9 cellular contexts compared by ENCODE assay signal in the genomic region with DNA sequence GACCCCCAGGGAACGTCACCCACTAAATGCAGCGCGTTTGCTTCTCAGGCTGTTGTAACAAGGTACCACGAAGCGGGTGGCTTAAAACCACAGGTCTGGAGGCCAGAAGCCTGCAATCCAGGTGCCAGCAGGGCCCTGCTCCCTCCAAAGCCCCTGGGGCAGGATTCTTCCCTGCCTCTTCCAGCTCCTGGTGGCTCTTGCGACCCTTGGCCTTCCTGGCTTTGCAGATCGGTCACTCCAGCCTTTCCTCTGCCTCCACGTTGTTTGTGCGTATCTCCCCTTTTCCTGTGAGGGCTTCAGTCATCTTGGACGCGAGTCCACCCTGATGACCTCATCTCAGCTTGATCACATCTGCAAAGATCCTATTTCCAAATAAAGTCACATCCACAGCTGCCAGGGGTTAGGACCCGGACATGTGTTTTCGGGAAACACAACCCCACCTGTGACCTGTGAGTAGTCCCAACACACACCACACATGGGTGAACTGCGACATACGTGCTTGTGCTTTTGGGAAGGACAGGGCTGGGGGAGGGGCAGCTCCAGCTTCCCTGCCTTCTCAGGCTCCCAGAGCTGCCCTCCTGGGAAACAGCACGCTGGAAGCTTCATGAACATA.
DNase-seq lines count a peak whose midpoint lies in the region; ATAC-seq, FAIRE-seq and TF ChIP-seq lines count a peak whose summit lies in the region.
"Had no signal": no experiment of that assay in that cellular context is flagged by ENCODE, and none has a peak within 500 bp of the region (broad histone marks: within the 10 kb centered on the region; RNA-seq: fewer than 3 reads in every experiment).

No MANE protein-coding gene starts in this region.

- peak overlapping the region; percentile 80 for H3K9ac ChIP-seq in endothelial cell of umbilical vein (replicated peaks; ENCODE audit: extremely low read depth, insufficient read depth, low read length)

- DNase-seq in A172 (ENCODE audit: low spot score) (peak; percentile 70), MV-4-11 (lab: John Stamatoyannopoulos, UW) (peak; percentile 17), endothelial cell of umbilical vein (ENCODE audit: low read depth, low spot score) (peak; percentile 79)
- no peak for DNase-seq in NK-92 treated with Interleukin-12 subunit alpha and Interleukin-12 subunit beta, amount 100 ng/mL, for 24 hours (lab: John Stamatoyannopoulos, UW)
- DNase-seq in activated CD4-positive, alpha-beta T cell treated with anti-CD3 and anti-CD28 coated beads, Interleukin-2, amount 50 U/mL, for 4 hours: no peak
- DNase-seq in activated T-helper 2 cell treated with anti-CD3 and anti-CD28 coated beads, Interferon-gamma antibody, Interleukin-2, Interleukin-4, amounts not matched to agents 10 μg/mL and 5 μg/mL and 100 μg/mL, durations not matched to agents 14 hours and 24 hours and 36 hours (ENCODE audit: low spot score): no peak

- dilution Hi-C loops in endothelial cell of umbilical vein (cut with MboI; ENCODE audit: extremely low pct_ligation_motif_present, low sequenced_read_pairs): loop anchor here (10.0 to 25.0 kb wide), 2 partner anchors 53 to 120 kb away; partner anchors contain the start of gene NCOR2

- TSS peak; percentile 80 for BruUV-seq in endothelial cell of umbilical vein (replicated peaks; lab: Mats Ljungman, UMichigan)

- H3K36me3 ChIP-seq in endothelial cell of umbilical vein (ENCODE audit: control insufficient read depth in 2 of 2, extremely low read depth in 1 of 2, insufficient read depth in 2 of 2, low read length in 2 of 2): no peaks in the 10 kb centered on the region
- H3K36me3 ChIP-seq in muscle layer of duodenum (ENCODE audit: control insufficient read depth in 1 of 2, insufficient read depth in 2 of 2, low read length in 2 of 2): no peaks in the 10 kb centered on the region

- POLR2A ChIA-PET in endothelial cell of umbilical vein (lab: Charles Lee): interaction anchor here (0.6 to 0.8 kb wide), 2 partner anchors 56 to 235 kb away, joined by 3 read pairs; no protein-coding TSS in a partner anchor

- H3K9me1 ChIP-seq in endothelial cell of umbilical vein (replicated peaks; ENCODE audit: control insufficient read depth, extremely low read depth, insufficient read depth, low read length): no peaks in the 10 kb centered on the region

- CTCF ChIA-PET in endothelial cell of umbilical vein (lab: Charles Lee): interaction anchor here (1.0 to 2.9 kb wide), 13 partner anchors 12 to 282 kb away, joined by 3 to 11 read pairs (median 4); no protein-coding TSS in a partner anchor

- no peak for TF ChIP-seq CTCF in endothelial cell of umbilical vein (IDR thresholded peaks at IDR 0.05; ENCODE audit: extremely low read depth in 1 of 2, insufficient read depth in 1 of 2, low read depth in 1 of 2, low read length in 2 of 2)

- H3K36me3 Mint-ChIP-seq in activated T-helper 2 cell treated with anti-CD3 and anti-CD28 coated beads, Interferon-gamma antibody, Interleukin-2, Interleukin-4, amounts not matched to agents 10 μg/mL and 5 μg/mL and 100 μg/mL, durations not matched to agents 14 hours and 24 hours and 36 hours (ENCODE audit: low read depth): no peaks in the 10 kb centered on the region
- H3K36me3 Mint-ChIP-seq: activated naive CD4-positive, alpha-beta T cell treated with anti-CD3 and anti-CD28 coated beads, Interleukin-2, amount 50 U/mL, for 72 hours had no signal

- H3K4me1 ChIP-seq in endothelial cell of umbilical vein (ENCODE audit: control insufficient read depth, extremely low read depth, insufficient read depth, low read length) (peaks cover 42% of the 10 kb centered on the region), muscle layer of duodenum (ENCODE audit: control insufficient read depth in 1 of 2, insufficient read depth in 2 of 2, low read length in 2 of 2) (peaks cover 20 to 58% of the 10 kb centered on the region in 2 donors)

- peak overlapping the region; percentile 3 for H2AFZ ChIP-seq in endothelial cell of umbilical vein (ENCODE audit: low read depth, low read length)

- H3K4me3 Mint-ChIP-seq in activated T-helper 2 cell treated with anti-CD3 and anti-CD28 coated beads, Interferon-gamma antibody, Interleukin-2, Interleukin-4, amounts not matched to agents 10 μg/mL and 5 μg/mL and 100 μg/mL, durations not matched to agents 14 hours and 24 hours and 36 hours (ENCODE audit: low read depth): no peak overlapping the region

- ATAC-seq in HG03135 (IDR thresholded peaks at IDR 0.05; ENCODE audit: unreplicated experiment): no peak

- no peak overlapping the region for H3K4me3 ChIP-seq in endothelial cell of umbilical vein (replicated peaks in 1 of 3; ENCODE audit: insufficient read depth in 1 of 3, low read depth in 1 of 3, low read length in 3 of 3)
- H3K4me3 ChIP-seq in muscle layer of duodenum (ENCODE audit: low read depth in 1 of 2, low read length in 2 of 2): no peak overlapping the region

- no peaks in the 10 kb centered on the region for H4K20me1 ChIP-seq in endothelial cell of umbilical vein (replicated peaks; ENCODE audit: control insufficient read depth, extremely low read depth, insufficient read depth, low read length)

- H3K4me1 Mint-ChIP-seq in activated T-helper 2 cell treated with anti-CD3 and anti-CD28 coated beads, Interferon-gamma antibody, Interleukin-2, Interleukin-4, amounts not matched to agents 10 μg/mL and 5 μg/mL and 100 μg/mL, durations not matched to agents 14 hours and 24 hours and 36 hours (ENCODE audit: low read depth): peaks cover 30% of the 10 kb centered on the region

- intact Hi-C loops in endothelial cell of umbilical vein (cut with micrococcal nuclease): loop anchor here (1.0 to 2.0 kb wide), 13 partner anchors 13 to 301 kb away; no protein-coding TSS in a partner anchor
- intact Hi-C loops in activated T-helper 2 cell treated with anti-CD3 and anti-CD28 coated beads, Interferon-gamma antibody, Interleukin-2, Interleukin-4, amounts not matched to agents 10 μg/mL and 5 μg/mL and 100 μg/mL, durations not matched to agents 14 hours and 24 hours and 36 hours (cut with micrococcal nuclease): loop anchor here (1.0 to 5.0 kb wide), 3 partner anchors 31 to 135 kb away; no protein-coding TSS in a partner anchor

- peaks cover 1% of the 10 kb centered on the region for H3K27me3 Mint-ChIP-seq in activated T-helper 2 cell treated with anti-CD3 and anti-CD28 coated beads, Interferon-gamma antibody, Interleukin-2, Interleukin-4, amounts not matched to agents 10 μg/mL and 5 μg/mL and 100 μg/mL, durations not matched to agents 14 hours and 24 hours and 36 hours (ENCODE audit: low read depth)

- peak overlapping the region; percentile 41 for H3K4me2 ChIP-seq in endothelial cell of umbilical vein (ENCODE audit: insufficient read depth, low read length)

- TF ChIP-seq POLR2A in endothelial cell of umbilical vein (IDR thresholded peaks at IDR 0.05; ENCODE audit: low read depth, low read length): no peak

- no peaks in the 10 kb centered on the region for H3K9me3 Mint-ChIP-seq in activated T-helper 2 cell treated with anti-CD3 and anti-CD28 coated beads, Interferon-gamma antibody, Interleukin-2, Interleukin-4, amounts not matched to agents 10 μg/mL and 5 μg/mL and 100 μg/mL, durations not matched to agents 14 hours and 24 hours and 36 hours

- H3K27ac ChIP-seq in endothelial cell of umbilical vein (ENCODE audit: insufficient read depth, low read depth, low read length) (peak overlapping the region; percentile 98), muscle layer of duodenum (ENCODE audit: low read length) (peak overlapping the region; percentile 43)

- H3K27me3 ChIP-seq in endothelial cell of umbilical vein (ENCODE audit: control insufficient read depth in 2 of 2, insufficient read depth in 2 of 2, low read length in 2 of 2) (no peaks in the 10 kb centered on the region), muscle layer of duodenum (ENCODE audit: low read depth, low read length) (no peaks in the 10 kb centered on the region)

- H3K9me3 ChIP-seq in endothelial cell of umbilical vein (replicated peaks; ENCODE audit: control insufficient read depth, insufficient read depth, low read length) (no peaks in the 10 kb centered on the region), muscle layer of duodenum (ENCODE audit: control insufficient read depth in 1 of 2, low read length in 2 of 2) (no peaks in the 10 kb centered on the region)

- no peaks in the 10 kb centered on the region for H3K79me2 ChIP-seq in endothelial cell of umbilical vein (ENCODE audit: control insufficient read depth, insufficient read depth, low read length)

- FAIRE-seq in endothelial cell of umbilical vein (lab: Jason Lieb, UNC): peak; percentile 98

- no peak overlapping the region for H3K27ac Mint-ChIP-seq in activated T-helper 2 cell treated with anti-CD3 and anti-CD28 coated beads, Interferon-gamma antibody, Interleukin-2, Interleukin-4, amounts not matched to agents 10 μg/mL and 5 μg/mL and 100 μg/mL, durations not matched to agents 14 hours and 24 hours and 36 hours

TF ChIP-seq in endothelial cell of umbilical vein, 7 proteins besides CTCF, POLR2A, EP300 and RAD21:
- TF ChIP-seq FOS (IDR thresholded peaks at IDR 0.05; ENCODE audit: borderline replicate concordance, insufficient read depth, low read length): peak; percentile 68
- TF ChIP-seq GATA2 (IDR thresholded peaks at IDR 0.05; ENCODE audit: insufficient read depth, insufficient read length, low read depth, low read length): peak; percentile 59
- TF ChIP-seq JUN (IDR thresholded peaks at IDR 0.05; ENCODE audit: borderline replicate concordance, insufficient read depth, insufficient read length, low read depth): peak; percentile 78
- TF ChIP-seq EZH2 (IDR thresholded peaks at IDR 0.05; ENCODE audit: borderline replicate concordance, low read depth, low read length, severe bottlenecking): no peak
- no peak for TF ChIP-seq POLR2AphosphoS5 (IDR thresholded peaks at IDR 0.05; ENCODE audit: insufficient read depth, low read depth, low read length)

Comparison
In these comparisons a context has a peak if more than half of its experiments do, and no peak if none do; other contexts are left out.
1. DNase-seq: peak in A172 (single experiment), MV-4-11 (single experiment) and endothelial cell of umbilical vein (single experiment); none in NK-92 treated with Interleukin-12 subunit alpha and Interleukin-12 subunit beta, amount 100 ng/mL, for 24 hours (single experiment), activated CD4-positive, alpha-beta T cell treated with anti-CD3 and anti-CD28 coated beads, Interleukin-2, amount 50 U/mL, for 4 hours (0 of 2) and activated T-helper 2 cell treated with anti-CD3 and anti-CD28 coated beads, Interferon-gamma antibody, Interleukin-2, Interleukin-4, amounts not matched to agents 10 μg/mL and 5 μg/mL and 100 μg/mL, durations not matched to agents 14 hours and 24 hours and 36 hours (single experiment).